15 cellular contexts compared by ENCODE assay signal in the genomic region with DNA sequence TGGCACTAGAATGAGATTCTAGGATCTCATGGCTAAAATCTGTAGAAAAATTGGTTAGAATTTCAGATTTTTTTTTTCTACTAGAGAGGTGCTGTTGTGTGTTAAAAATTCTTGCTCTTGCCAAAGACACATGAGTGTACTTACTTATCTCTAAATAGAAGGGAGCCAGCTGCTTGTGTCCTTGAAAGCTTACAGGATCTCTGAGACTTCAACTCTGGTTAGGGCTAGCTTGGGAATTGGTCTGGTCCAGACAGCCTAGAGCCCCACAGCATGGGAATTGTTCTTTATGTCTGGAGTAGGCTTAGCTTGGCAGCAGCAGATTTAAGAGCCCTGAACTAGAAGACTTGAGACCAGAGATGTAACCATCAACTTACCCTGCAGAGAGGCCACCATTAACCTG. TPM values are rescaled to one million over a fixed set of nuclear protein-coding genes. Genes with fewer than 3 reads are reported as not detected.
DNase-seq lines count a peak whose midpoint lies in the region; ATAC-seq, FAIRE-seq and TF ChIP-seq lines count a peak whose summit lies in the region.
"Had no signal": no experiment of that assay in that cellular context is flagged by ENCODE, and none has a peak within 500 bp of the region (broad histone marks: within the 10 kb centered on the region; RNA-seq: fewer than 3 reads in every experiment).

No MANE protein-coding gene starts in this region.

- CTCF ChIA-PET in CD8-positive, alpha-beta T cell (lab: Charles Lee) = interaction anchor here (1.9 kb wide), 1 partner anchor 36 kb away, joined by 5 read pairs; no protein-coding TSS in a partner anchor

- FAIRE-seq in astrocyte (lab: Jason Lieb, UNC) = no peak

- no peak overlapping the region for H3K4me3 ChIP-seq in CD8-positive, alpha-beta T cell (ENCODE audit: low read depth, low read length)
- H3K4me3 ChIP-seq in HL-60 (replicated peaks; ENCODE audit: insufficient read depth, low read length) (no peak overlapping the region), astrocyte (ENCODE audit: insufficient read depth, low read depth, low read length) (no peak overlapping the region)
- H3K4me3 ChIP-seq: gastroesophageal sphincter had no signal

- H3K27ac Mint-ChIP-seq in CD8-positive, alpha-beta T cell = peak overlapping the region; percentile 45
- H3K27ac Mint-ChIP-seq in astrocyte (ENCODE audit: unreplicated experiment) = peak overlapping the region; percentile 53
- no peak overlapping the region for H3K27ac Mint-ChIP-seq in glutamatergic neuron (ENCODE audit: unreplicated experiment)

- H3K4me2 ChIP-seq in astrocyte (ENCODE audit: low read length) = no peak overlapping the region

- H3K27me3 ChIP-seq in CD8-positive, alpha-beta T cell (ENCODE audit: insufficient read depth, low read length) = no peaks in the 10 kb centered on the region
- H3K27me3 ChIP-seq in HL-60 (ENCODE audit: insufficient read depth, poor library complexity, severe bottlenecking) = no peaks in the 10 kb centered on the region
- no peaks in the 10 kb centered on the region for H3K27me3 ChIP-seq in astrocyte (ENCODE audit: insufficient read depth, low read length)
- H3K27me3 ChIP-seq: gastroesophageal sphincter had no signal

- H3K36me3 ChIP-seq in CD8-positive, alpha-beta T cell (ENCODE audit: insufficient read depth, low read length) = no peaks in the 10 kb centered on the region
- H3K36me3 ChIP-seq in astrocyte (ENCODE audit: insufficient read depth, low read length) = no peaks in the 10 kb centered on the region
- H3K36me3 ChIP-seq: gastroesophageal sphincter had no signal

- H3K4me1 Mint-ChIP-seq in CD8-positive, alpha-beta T cell (ENCODE audit: low read depth) = peaks cover 46% of the 10 kb centered on the region
- H3K4me1 Mint-ChIP-seq in astrocyte (ENCODE audit: low read depth, unreplicated experiment) (peaks cover 9% of the 10 kb centered on the region), glutamatergic neuron (ENCODE audit: low read depth, unreplicated experiment) (peaks cover 3% of the 10 kb centered on the region)

- H2AFZ ChIP-seq in astrocyte (ENCODE audit: low read depth, low read length) = no peak overlapping the region
- H2AFZ ChIP-seq: parathyroid adenoma had no signal

- H3K9ac ChIP-seq in astrocyte (ENCODE audit: low read length) = no peak overlapping the region
- H3K9ac ChIP-seq: parathyroid adenoma had no signal

- peaks cover 35% of the 10 kb centered on the region for H3K36me3 Mint-ChIP-seq in CD8-positive, alpha-beta T cell
- H3K36me3 Mint-ChIP-seq in astrocyte (ENCODE audit: low read depth, unreplicated experiment) (peaks cover 6% of the 10 kb centered on the region), glutamatergic neuron (ENCODE audit: unreplicated experiment) (no peaks in the 10 kb centered on the region)

- DNase-seq in CD8-positive, alpha-beta T cell = no peak
- peak in 1 of 2 experiments; percentile 35 for DNase-seq in HL-60 (ENCODE audit: low read depth in 1 of 2, low spot score in 1 of 2)
- DNase-seq in astrocyte (ENCODE audit: low read depth) = peak; percentile 39
- no peak for DNase-seq in left lobe of liver (ENCODE audit: low spot score)
- DNase-seq in glutamatergic neuron = no peak
- DNase-seq in NCI-H1436 (lab: John Stamatoyannopoulos, UW) = no peak
- no peak for DNase-seq in DMS153 (lab: John Stamatoyannopoulos, UW)
- no peak for DNase-seq in NCI-H446 treated with DMSO at 0.1 percent for 48 hours (lab: John Stamatoyannopoulos, UW)
- DNase-seq: activated gamma-delta T cell treated with Interleukin-2 at 50 U/mL for 16 hours; cortex of kidney; SIG-M5; stimulated activated CD4-positive, alpha-beta T cell treated with anti-CD3 and anti-CD28 coated beads, Interleukin-2, amount 100 ng/mL, for 48 hours had no signal

- no peaks in the 10 kb centered on the region for H3K9me3 Mint-ChIP-seq in CD8-positive, alpha-beta T cell
- H3K9me3 Mint-ChIP-seq in astrocyte (ENCODE audit: unreplicated experiment) = no peaks in the 10 kb centered on the region
- H3K9me3 Mint-ChIP-seq in glutamatergic neuron (ENCODE audit: unreplicated experiment) = no peaks in the 10 kb centered on the region
- H3K9me3 Mint-ChIP-seq: CD14-positive monocyte had no signal

- no peak overlapping the region for H3K4me3 Mint-ChIP-seq in CD8-positive, alpha-beta T cell
- H3K4me3 Mint-ChIP-seq in astrocyte (ENCODE audit: unreplicated experiment) (no peak overlapping the region), glutamatergic neuron (ENCODE audit: unreplicated experiment) (no peak overlapping the region)
- H3K4me3 Mint-ChIP-seq: CD14-positive monocyte had no signal

- no peaks in the 10 kb centered on the region for H3K9me3 ChIP-seq in CD8-positive, alpha-beta T cell (ENCODE audit: low read length)
- H3K9me3 ChIP-seq in astrocyte (ENCODE audit: insufficient read depth, low read depth, low read length) = no peaks in the 10 kb centered on the region
- H3K9me3 ChIP-seq: gastroesophageal sphincter had no signal

- ATAC-seq in CD8-positive, alpha-beta T cell = no peak
- ATAC-seq in left lobe of liver = peak; percentile 33
- ATAC-seq: gastroesophageal sphincter had no signal

- H3K27ac ChIP-seq in CD8-positive, alpha-beta T cell (ENCODE audit: low read depth, low read length) = no peak overlapping the region
- H3K27ac ChIP-seq in HL-60 (replicated peaks) (peak overlapping the region; percentile 37), astrocyte (ENCODE audit: low read depth, low read length) (no peak overlapping the region)
- H3K27ac ChIP-seq: gastroesophageal sphincter, parathyroid adenoma had no signal

- POLR2A ChIA-PET in CD8-positive, alpha-beta T cell (lab: Charles Lee) = no interaction called here

- H3K4me1 ChIP-seq in CD8-positive, alpha-beta T cell (ENCODE audit: insufficient read depth, low read length) = peaks cover 26% of the 10 kb centered on the region
- H3K4me1 ChIP-seq in astrocyte (ENCODE audit: insufficient read depth, low read length) = no peaks in the 10 kb centered on the region
- H3K4me1 ChIP-seq: parathyroid adenoma had no signal

- peaks cover 48% of the 10 kb centered on the region for H4K20me1 ChIP-seq in astrocyte (ENCODE audit: insufficient read depth, low read length)

- H3K27me3 Mint-ChIP-seq in CD8-positive, alpha-beta T cell (ENCODE audit: low read depth) = no peaks in the 10 kb centered on the region
- H3K27me3 Mint-ChIP-seq in astrocyte (ENCODE audit: low read depth, unreplicated experiment) (no peaks in the 10 kb centered on the region), glutamatergic neuron (ENCODE audit: unreplicated experiment) (peaks cover 3% of the 10 kb centered on the region)

- TF ChIP-seq CTCF in CD8-positive, alpha-beta T cell (IDR thresholded peaks at IDR 0.05) = no peak
- TF ChIP-seq CTCF in HL-60 (IDR thresholded peaks at IDR 0.05; ENCODE audit: insufficient read depth, low read length) (no peak), astrocyte (IDR thresholded peaks at IDR 0.05; ENCODE audit: insufficient read depth, low read depth, low read length) (no peak), glutamatergic neuron (IDR thresholded peaks at IDR 0.05; ENCODE audit: partially characterized antibody, unreplicated experiment) (no peak)

- intact Hi-C loops in CD8-positive, alpha-beta T cell (cut with DNase I, micrococcal nuclease) = no loop called here

- peaks cover 51% of the 10 kb centered on the region for H3K79me2 ChIP-seq in astrocyte (ENCODE audit: insufficient read depth, low read length)

RNA-seq across cellular contexts. Expression of gene MACO1, which starts 37.3 kb away (rescaled TPM):
- total RNA-seq in CD8-positive, alpha-beta T cell = 10 to 100 TPM; 44.7 to 47.0 TPM
- 31.8 and 37.4 TPM in 2 replicates for total RNA-seq in astrocyte
- 34.0 TPM for total RNA-seq in left lobe of liver
- 85.4 TPM for total RNA-seq in glutamatergic neuron (ENCODE audit: unreplicated experiment)

RNA-seq across cellular contexts. Expression of gene RHCE, which starts 47.4 kb away (rescaled TPM):
- under 1 TPM; 0.42 to 0.43 TPM for total RNA-seq in CD8-positive, alpha-beta T cell
- total RNA-seq in astrocyte (0.75 and 1.4 TPM in 2 replicates), left lobe of liver (0.65 TPM), glutamatergic neuron (ENCODE audit: unreplicated experiment) (1.2 TPM)
- total RNA-seq: gastroesophageal sphincter had no signal
